In genomic region chr6:119728220-119728750, GRCh38 we compare ENCODE assay signal across 17 cellular contexts.
"Had no signal": no experiment of that assay in that cellular context is flagged by ENCODE, and none has a peak within 500 bp of the region (broad histone marks: within the 10 kb centered on the region; RNA-seq: fewer than 3 reads in every experiment).

No MANE protein-coding gene starts in this region.

- H3K4me3 ChIP-seq: breast epithelium, dorsolateral prefrontal cortex, esophagus squamous epithelium, mucosa of descending colon had no signal

- H3K36me3 ChIP-seq: breast epithelium, esophagus squamous epithelium had no signal

- H3K4me1 ChIP-seq: breast epithelium had no signal

- H3K27me3 ChIP-seq: breast epithelium, dorsolateral prefrontal cortex, esophagus squamous epithelium had no signal

- ATAC-seq: activated CD4-positive, CD25-positive, alpha-beta regulatory T cell treated with anti-CD3 and anti-CD28 coated beads, Interleukin-2, amount 50 U/mL, for 24 hours; activated T-cell treated with anti-CD3 and anti-CD28 coated beads, Interleukin-2, amount 50 U/mL, for 4 hours; naive thymus-derived CD8-positive, alpha-beta T cell had no signal

- H3K27ac ChIP-seq: breast epithelium, dorsolateral prefrontal cortex, esophagus squamous epithelium had no signal

- H3K9me3 ChIP-seq: breast epithelium, esophagus squamous epithelium, mucosa of descending colon had no signal

- DNase-seq: activated CD4-positive, alpha-beta T cell treated with anti-CD3 and anti-CD28 coated beads, Interleukin-2, amount 50 U/mL, for 48 hours; activated CD8-positive, alpha-beta memory T cell treated with anti-CD3 and anti-CD28 coated beads, Interleukin-2, amount 10 ng/mL, durations not matched to agents 7 days and 5 days; activated gamma-delta T cell; activated naive CD8-positive, alpha-beta T cell treated with anti-CD3 and anti-CD28 coated beads, Interleukin-2, amount 10 ng/mL, durations not matched to agents 7 days and 5 days; activated T-cell treated with anti-CD3 and anti-CD28 coated beads, Interleukin-2, amount 50 U/mL, for 4 hours; esophagus squamous epithelium; foreskin fibroblast; glutamatergic neuron; left colon; naive thymus-derived CD8-positive, alpha-beta T cell; occipital lobe; stimulated activated CD4-positive, alpha-beta T cell treated with anti-CD3 and anti-CD28 coated beads, Interleukin-2, amount 100 ng/mL, for 48 hours; T-helper 2 cell had no signal
